1 cellular context compared by ENCODE assay signal in the genomic region with DNA sequence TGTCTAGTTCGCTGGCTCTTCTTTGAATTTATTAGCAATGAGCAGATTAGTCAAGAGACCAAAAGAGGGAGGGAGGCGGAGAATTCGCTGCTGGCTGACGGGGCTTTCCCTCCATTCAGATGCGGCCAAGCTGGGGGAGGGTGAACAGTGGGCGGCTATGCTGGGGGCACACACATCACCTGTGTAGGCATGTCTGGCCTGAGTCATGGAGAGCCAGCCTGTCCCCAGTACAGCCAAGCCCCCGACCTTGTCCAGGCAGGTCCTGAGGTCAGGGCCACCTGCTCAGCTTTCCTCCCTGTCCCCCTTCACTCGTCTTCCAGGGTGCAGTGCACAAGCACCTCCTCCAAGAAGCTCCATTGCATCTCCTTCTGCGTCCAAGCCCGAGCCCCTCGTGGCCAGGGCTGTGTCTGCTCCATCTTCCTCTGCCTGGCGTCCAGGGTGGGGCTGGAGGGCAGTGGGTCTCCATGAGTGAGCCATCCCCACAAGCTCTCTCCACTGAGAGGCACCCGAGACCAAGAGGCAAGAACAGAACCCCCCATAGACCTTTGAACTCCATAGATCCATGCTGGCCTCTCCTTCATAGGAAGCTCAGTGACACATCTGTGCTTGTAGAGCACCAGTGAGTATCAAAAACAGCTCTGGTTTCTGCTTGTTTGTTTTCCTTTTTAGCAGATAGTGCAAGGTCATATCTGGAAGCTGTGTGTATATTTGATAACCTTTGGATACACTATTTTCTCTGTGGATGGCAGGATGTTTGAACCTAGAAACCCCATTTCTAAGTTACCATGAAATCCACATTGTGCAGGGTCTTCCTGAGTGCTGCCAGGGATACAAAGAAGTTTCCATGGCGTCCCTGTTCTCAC.
TF ChIP-seq lines count a peak whose summit lies in the region.

No MANE protein-coding gene starts in this region.

TF ChIP-seq in HepG2, 621 proteins besides CTCF, POLR2A, EP300 and RAD21 (continued from another document and continues in another):
- no peak for TF ChIP-seq U2AF1 (optimal IDR thresholded peaks at IDR 0.05; ENCODE audit: low read depth, low read length)
- peak; percentile 81; the same call in 1 of the 2 replicates for TF ChIP-seq ZNF552 (CRISPR knock-in tag; IDR thresholded peaks at IDR 0.05; ENCODE audit: borderline replicate concordance)
- TF ChIP-seq GTF3A (CRISPR knock-in tag; conservative IDR thresholded peaks at IDR 0.05), result no peak
- TF ChIP-seq ZNF570 (CRISPR knock-in tag; IDR thresholded peaks at IDR 0.05; ENCODE audit: borderline replicate concordance), result no peak
- TF ChIP-seq, protein P1, sequence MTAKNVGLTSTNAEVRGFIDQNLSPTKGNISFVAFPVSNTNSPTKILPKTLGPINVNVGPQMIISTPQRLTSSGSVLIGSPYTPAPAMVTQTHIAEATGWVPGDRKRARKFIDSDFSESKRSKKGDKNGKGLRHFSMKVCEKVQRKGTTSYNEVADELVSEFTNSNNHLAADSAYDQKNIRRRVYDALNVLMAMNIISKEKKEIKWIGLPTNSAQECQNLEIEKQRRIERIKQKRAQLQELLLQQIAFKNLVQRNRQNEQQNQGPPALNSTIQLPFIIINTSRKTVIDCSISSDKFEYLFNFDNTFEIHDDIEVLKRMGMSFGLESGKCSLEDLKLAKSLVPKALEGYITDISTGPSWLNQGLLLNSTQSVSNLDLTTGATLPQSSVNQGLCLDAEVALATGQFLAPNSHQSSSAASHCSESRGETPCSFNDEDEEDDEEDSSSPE (CRISPR knock-in tag; IDR thresholded peaks at IDR 0.05), result no peak
- 0 out of 4 replicates have a peak, but pooled peaks of 1 of the 2 experiments have one; percentile 6 for TF ChIP-seq MAFK (conservative IDR thresholded peaks at IDR 0.05 in 1 of 2, IDR thresholded peaks at IDR 0.05 in 1 of 2; ENCODE audit: low read length in 2 of 2)
- no peak for TF ChIP-seq ZNF17 (CRISPR knock-in tag; IDR thresholded peaks at IDR 0.05)
- TF ChIP-seq POLR2AphosphoS2 (IDR thresholded peaks at IDR 0.05; ENCODE audit: low read depth, low read length), result no peak
- peak; percentile 82 for TF ChIP-seq PHF21A (CRISPR knock-in tag; IDR thresholded peaks at IDR 0.05)
- peak; percentile 91 for TF ChIP-seq FOXA3 (CRISPR knock-in tag; IDR thresholded peaks at IDR 0.05)
- peak; percentile 55; the same call in 1 of the 2 replicates for TF ChIP-seq ZNF33B (CRISPR knock-in tag; IDR thresholded peaks at IDR 0.05)
- no peak for TF ChIP-seq ZNF672 (CRISPR knock-in tag; IDR thresholded peaks at IDR 0.05)
- no peak for TF ChIP-seq RBM22 (optimal IDR thresholded peaks at IDR 0.05; ENCODE audit: low read length)
- no peak for TF ChIP-seq IKZF4 (CRISPR knock-in tag; IDR thresholded peaks at IDR 0.05; ENCODE audit: borderline replicate concordance, low read depth, not compliant biosample characterization)
- TF ChIP-seq BRD4 (CRISPR knock-in tag; IDR thresholded peaks at IDR 0.05), result 0 out of 2 replicates have a peak, but pooled peaks have one; percentile 52
- TF ChIP-seq ZNF225 (CRISPR knock-in tag; IDR thresholded peaks at IDR 0.05), result no peak
- TF ChIP-seq ZSCAN22 (CRISPR knock-in tag; IDR thresholded peaks at IDR 0.05), result no peak
- no peak; the same call in 1 of the 2 replicates for TF ChIP-seq ZBTB42 (CRISPR knock-in tag; IDR thresholded peaks at IDR 0.05)
- no peak; the same call in 1 of the 2 replicates for TF ChIP-seq NFE2L2 (IDR thresholded peaks at IDR 0.05; ENCODE audit: low read length)
- no peak for TF ChIP-seq TBX3 (IDR thresholded peaks at IDR 0.05; ENCODE audit: borderline replicate concordance)
- no peak for TF ChIP-seq ZNF484 (CRISPR knock-in tag; IDR thresholded peaks at IDR 0.05; ENCODE audit: borderline replicate concordance, low read depth)
- TF ChIP-seq, protein P2, sequence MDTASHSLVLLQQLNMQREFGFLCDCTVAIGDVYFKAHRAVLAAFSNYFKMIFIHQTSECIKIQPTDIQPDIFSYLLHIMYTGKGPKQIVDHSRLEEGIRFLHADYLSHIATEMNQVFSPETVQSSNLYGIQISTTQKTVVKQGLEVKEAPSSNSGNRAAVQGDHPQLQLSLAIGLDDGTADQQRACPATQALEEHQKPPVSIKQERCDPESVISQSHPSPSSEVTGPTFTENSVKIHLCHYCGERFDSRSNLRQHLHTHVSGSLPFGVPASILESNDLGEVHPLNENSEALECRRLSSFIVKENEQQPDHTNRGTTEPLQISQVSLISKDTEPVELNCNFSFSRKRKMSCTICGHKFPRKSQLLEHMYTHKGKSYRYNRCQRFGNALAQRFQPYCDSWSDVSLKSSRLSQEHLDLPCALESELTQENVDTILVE (CRISPR knock-in tag; IDR thresholded peaks at IDR 0.05), result no peak; the same call in 1 of the 2 replicates
- TF ChIP-seq ZNF567 (CRISPR knock-in tag; IDR thresholded peaks at IDR 0.05; ENCODE audit: borderline replicate concordance), result 0 out of 2 replicates have a peak, but pooled peaks have one; percentile 40
- no peak for TF ChIP-seq EED (CRISPR knock-in tag; IDR thresholded peaks at IDR 0.05)
- no peak for TF ChIP-seq ZMYM2 (CRISPR knock-in tag; IDR thresholded peaks at IDR 0.05)
- peak; percentile 82; the same call in 1 of the 2 replicates for TF ChIP-seq NFIC (IDR thresholded peaks at IDR 0.05; ENCODE audit: low read length)
- TF ChIP-seq MXI1 (IDR thresholded peaks at IDR 0.05; ENCODE audit: borderline replicate concordance, low read depth, low read length), result peak; percentile 18; the same call in 1 of the 3 replicates
- TF ChIP-seq, protein P3, sequence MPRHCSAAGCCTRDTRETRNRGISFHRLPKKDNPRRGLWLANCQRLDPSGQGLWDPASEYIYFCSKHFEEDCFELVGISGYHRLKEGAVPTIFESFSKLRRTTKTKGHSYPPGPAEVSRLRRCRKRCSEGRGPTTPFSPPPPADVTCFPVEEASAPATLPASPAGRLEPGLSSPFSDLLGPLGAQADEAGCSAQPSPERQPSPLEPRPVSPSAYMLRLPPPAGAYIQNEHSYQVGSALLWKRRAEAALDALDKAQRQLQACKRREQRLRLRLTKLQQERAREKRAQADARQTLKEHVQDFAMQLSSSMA (CRISPR knock-in tag; IDR thresholded peaks at IDR 0.05), result 0 out of 2 replicates have a peak, but pooled peaks have one; percentile 25
- TF ChIP-seq, protein P4, sequence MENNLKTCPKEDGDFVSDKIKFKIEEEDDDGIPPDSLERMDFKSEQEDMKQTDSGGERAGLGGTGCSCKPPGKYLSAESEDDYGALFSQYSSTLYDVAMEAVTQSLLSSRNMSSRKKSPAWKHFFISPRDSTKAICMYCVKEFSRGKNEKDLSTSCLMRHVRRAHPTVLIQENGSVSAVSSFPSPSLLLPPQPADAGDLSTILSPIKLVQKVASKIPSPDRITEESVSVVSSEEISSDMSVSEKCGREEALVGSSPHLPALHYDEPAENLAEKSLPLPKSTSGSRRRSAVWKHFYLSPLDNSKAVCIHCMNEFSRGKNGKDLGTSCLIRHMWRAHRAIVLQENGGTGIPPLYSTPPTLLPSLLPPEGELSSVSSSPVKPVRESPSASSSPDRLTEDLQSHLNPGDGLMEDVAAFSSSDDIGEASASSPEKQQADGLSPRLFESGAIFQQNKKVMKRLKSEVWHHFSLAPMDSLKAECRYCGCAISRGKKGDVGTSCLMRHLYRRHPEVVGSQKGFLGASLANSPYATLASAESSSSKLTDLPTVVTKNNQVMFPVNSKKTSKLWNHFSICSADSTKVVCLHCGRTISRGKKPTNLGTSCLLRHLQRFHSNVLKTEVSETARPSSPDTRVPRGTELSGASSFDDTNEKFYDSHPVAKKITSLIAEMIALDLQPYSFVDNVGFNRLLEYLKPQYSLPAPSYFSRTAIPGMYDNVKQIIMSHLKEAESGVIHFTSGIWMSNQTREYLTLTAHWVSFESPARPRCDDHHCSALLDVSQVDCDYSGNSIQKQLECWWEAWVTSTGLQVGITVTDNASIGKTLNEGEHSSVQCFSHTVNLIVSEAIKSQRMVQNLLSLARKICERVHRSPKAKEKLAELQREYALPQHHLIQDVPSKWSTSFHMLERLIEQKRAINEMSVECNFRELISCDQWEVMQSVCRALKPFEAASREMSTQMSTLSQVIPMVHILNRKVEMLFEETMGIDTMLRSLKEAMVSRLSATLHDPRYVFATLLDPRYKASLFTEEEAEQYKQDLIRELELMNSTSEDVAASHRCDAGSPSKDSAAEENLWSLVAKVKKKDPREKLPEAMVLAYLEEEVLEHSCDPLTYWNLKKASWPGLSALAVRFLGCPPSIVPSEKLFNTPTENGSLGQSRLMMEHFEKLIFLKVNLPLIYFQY (CRISPR knock-in tag; IDR thresholded peaks at IDR 0.05; ENCODE audit: borderline replicate concordance), result 0 out of 2 replicates have a peak, but pooled peaks have one; percentile 32
- TF ChIP-seq, protein P5, sequence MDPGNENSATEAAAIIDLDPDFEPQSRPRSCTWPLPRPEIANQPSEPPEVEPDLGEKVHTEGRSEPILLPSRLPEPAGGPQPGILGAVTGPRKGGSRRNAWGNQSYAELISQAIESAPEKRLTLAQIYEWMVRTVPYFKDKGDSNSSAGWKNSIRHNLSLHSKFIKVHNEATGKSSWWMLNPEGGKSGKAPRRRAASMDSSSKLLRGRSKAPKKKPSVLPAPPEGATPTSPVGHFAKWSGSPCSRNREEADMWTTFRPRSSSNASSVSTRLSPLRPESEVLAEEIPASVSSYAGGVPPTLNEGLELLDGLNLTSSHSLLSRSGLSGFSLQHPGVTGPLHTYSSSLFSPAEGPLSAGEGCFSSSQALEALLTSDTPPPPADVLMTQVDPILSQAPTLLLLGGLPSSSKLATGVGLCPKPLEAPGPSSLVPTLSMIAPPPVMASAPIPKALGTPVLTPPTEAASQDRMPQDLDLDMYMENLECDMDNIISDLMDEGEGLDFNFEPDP (CRISPR knock-in tag; conservative IDR thresholded peaks at IDR 0.05), result no peak
- TF ChIP-seq, protein P6, sequence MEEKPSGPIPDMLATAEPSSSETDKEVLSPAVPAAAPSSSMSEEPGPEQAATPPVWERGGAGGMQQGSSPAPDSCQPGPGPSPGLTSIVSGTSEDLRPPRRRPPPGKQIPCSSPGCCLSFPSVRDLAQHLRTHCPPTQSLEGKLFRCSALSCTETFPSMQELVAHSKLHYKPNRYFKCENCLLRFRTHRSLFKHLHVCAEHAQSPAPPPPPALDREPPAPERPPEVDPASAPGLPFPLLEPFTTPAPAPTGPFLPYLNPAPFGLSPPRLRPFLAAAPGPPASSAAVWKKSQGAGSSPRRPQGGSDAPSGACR (CRISPR knock-in tag; IDR thresholded peaks at IDR 0.05), result no peak
- TF ChIP-seq KLF11 (CRISPR knock-in tag; IDR thresholded peaks at IDR 0.05), result no peak
- TF ChIP-seq ZNF547 (CRISPR knock-in tag; IDR thresholded peaks at IDR 0.05), result no peak; the same call in 1 of the 2 replicates
- no peak for TF ChIP-seq NR3C1 (CRISPR knock-in tag; IDR thresholded peaks at IDR 0.05)
- TF ChIP-seq MIER3 (CRISPR knock-in tag; IDR thresholded peaks at IDR 0.05; ENCODE audit: borderline replicate concordance), result peak; percentile 88; the same call in 1 of the 2 replicates
- no peak for TF ChIP-seq TBP (CRISPR knock-in tag; IDR thresholded peaks at IDR 0.05)
- TF ChIP-seq, protein P7, sequence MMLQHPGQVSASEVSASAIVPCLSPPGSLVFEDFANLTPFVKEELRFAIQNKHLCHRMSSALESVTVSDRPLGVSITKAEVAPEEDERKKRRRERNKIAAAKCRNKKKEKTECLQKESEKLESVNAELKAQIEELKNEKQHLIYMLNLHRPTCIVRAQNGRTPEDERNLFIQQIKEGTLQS (CRISPR knock-in tag; IDR thresholded peaks at IDR 0.05), result peak; percentile 28; the same call in 1 of the 2 replicates
- no peak for TF ChIP-seq DMAP1 (CRISPR knock-in tag; IDR thresholded peaks at IDR 0.05)
- TF ChIP-seq ZBTB20 (CRISPR knock-in tag; IDR thresholded peaks at IDR 0.05; ENCODE audit: borderline replicate concordance, low read depth), result peak; percentile 60; the same call in 1 of the 2 replicates
- no peak for TF ChIP-seq ZNF354B (CRISPR knock-in tag; IDR thresholded peaks at IDR 0.05)
- no peak for TF ChIP-seq HCFC1 (IDR thresholded peaks at IDR 0.05; ENCODE audit: low read depth, low read length)
- no peak for TF ChIP-seq CCAR2 (optimal IDR thresholded peaks at IDR 0.05; ENCODE audit: low read depth, low read length)
- TF ChIP-seq MTA1 (CRISPR knock-in tag; IDR thresholded peaks at IDR 0.05; ENCODE audit: borderline replicate concordance), result peak; percentile 60; the same call in 1 of the 2 replicates
- TF ChIP-seq, protein P8, sequence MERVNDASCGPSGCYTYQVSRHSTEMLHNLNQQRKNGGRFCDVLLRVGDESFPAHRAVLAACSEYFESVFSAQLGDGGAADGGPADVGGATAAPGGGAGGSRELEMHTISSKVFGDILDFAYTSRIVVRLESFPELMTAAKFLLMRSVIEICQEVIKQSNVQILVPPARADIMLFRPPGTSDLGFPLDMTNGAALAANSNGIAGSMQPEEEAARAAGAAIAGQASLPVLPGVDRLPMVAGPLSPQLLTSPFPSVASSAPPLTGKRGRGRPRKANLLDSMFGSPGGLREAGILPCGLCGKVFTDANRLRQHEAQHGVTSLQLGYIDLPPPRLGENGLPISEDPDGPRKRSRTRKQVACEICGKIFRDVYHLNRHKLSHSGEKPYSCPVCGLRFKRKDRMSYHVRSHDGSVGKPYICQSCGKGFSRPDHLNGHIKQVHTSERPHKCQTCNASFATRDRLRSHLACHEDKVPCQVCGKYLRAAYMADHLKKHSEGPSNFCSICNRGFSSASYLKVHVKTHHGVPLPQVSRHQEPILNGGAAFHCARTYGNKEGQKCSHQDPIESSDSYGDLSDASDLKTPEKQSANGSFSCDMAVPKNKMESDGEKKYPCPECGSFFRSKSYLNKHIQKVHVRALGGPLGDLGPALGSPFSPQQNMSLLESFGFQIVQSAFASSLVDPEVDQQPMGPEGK (CRISPR knock-in tag; IDR thresholded peaks at IDR 0.05), result peak; percentile 57
- no peak; the same call in 1 of the 2 replicates for TF ChIP-seq SATB2 (CRISPR knock-in tag; IDR thresholded peaks at IDR 0.05)
- TF ChIP-seq, protein P9, sequence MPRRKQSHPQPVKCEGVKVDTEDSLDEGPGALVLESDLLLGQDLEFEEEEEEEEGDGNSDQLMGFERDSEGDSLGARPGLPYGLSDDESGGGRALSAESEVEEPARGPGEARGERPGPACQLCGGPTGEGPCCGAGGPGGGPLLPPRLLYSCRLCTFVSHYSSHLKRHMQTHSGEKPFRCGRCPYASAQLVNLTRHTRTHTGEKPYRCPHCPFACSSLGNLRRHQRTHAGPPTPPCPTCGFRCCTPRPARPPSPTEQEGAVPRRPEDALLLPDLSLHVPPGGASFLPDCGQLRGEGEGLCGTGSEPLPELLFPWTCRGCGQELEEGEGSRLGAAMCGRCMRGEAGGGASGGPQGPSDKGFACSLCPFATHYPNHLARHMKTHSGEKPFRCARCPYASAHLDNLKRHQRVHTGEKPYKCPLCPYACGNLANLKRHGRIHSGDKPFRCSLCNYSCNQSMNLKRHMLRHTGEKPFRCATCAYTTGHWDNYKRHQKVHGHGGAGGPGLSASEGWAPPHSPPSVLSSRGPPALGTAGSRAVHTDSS (CRISPR knock-in tag; conservative IDR thresholded peaks at IDR 0.05), result no peak
- TF ChIP-seq, protein P10, sequence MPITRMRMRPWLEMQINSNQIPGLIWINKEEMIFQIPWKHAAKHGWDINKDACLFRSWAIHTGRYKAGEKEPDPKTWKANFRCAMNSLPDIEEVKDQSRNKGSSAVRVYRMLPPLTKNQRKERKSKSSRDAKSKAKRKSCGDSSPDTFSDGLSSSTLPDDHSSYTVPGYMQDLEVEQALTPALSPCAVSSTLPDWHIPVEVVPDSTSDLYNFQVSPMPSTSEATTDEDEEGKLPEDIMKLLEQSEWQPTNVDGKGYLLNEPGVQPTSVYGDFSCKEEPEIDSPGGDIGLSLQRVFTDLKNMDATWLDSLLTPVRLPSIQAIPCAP (CRISPR knock-in tag; IDR thresholded peaks at IDR 0.05; ENCODE audit: low read depth), result no peak
- TF ChIP-seq ZNF510 (CRISPR knock-in tag; IDR thresholded peaks at IDR 0.05; ENCODE audit: low read depth), result no peak
- TF ChIP-seq SRF (IDR thresholded peaks at IDR 0.05; ENCODE audit: low read depth, low read length), result 0 out of 2 replicates have a peak, but pooled peaks have one; percentile 41
- TF ChIP-seq ZNF34 (CRISPR knock-in tag; IDR thresholded peaks at IDR 0.05; ENCODE audit: borderline replicate concordance), result peak; percentile 42; the same call in 1 of the 2 replicates
